Comparison of ENCODE assay signal across 10 cellular contexts in genomic region chr2:88212251-88212790, GRCh38. TPM values are rescaled to one million over a fixed set of nuclear protein-coding genes. Genes with fewer than 3 reads are reported as not detected.
DNase-seq lines count a peak whose midpoint lies in the region; ATAC-seq, FAIRE-seq and TF ChIP-seq lines count a peak whose summit lies in the region.
"Had no signal": no experiment of that assay in that cellular context is flagged by ENCODE, and none has a peak within 500 bp of the region (broad histone marks: within the 10 kb centered on the region; RNA-seq: fewer than 3 reads in every experiment).

No MANE protein-coding gene starts in this region.

- TF ChIP-seq POLR2A in stomach (IDR thresholded peaks at IDR 0.05), result no peak

- TF ChIP-seq EP300 in stomach (IDR thresholded peaks at IDR 0.05), result no peak

- no peak overlapping the region for H3K9ac ChIP-seq in PC-3 (ENCODE audit: low read length)

- no peaks in the 10 kb centered on the region for H3K36me3 ChIP-seq in cardiac muscle cell
- no peaks in the 10 kb centered on the region for H3K36me3 ChIP-seq in PC-3 (ENCODE audit: low read depth, low read length)
- H3K36me3 ChIP-seq in stomach, result no peaks in the 10 kb centered on the region
- H3K36me3 ChIP-seq: vagina had no signal

- no peaks in the 10 kb centered on the region for H3K9me2 ChIP-seq in PC-3 (replicated peaks; ENCODE audit: low read length)

- CTCF ChIA-PET in PC-3 (lab: Charles Lee), result no interaction called here

- H4K20me1 ChIP-seq in PC-3 (ENCODE audit: low read length), result no peaks in the 10 kb centered on the region

- ATAC-seq in Right ventricle myocardium superior (ENCODE audit: poor library complexity) (no peak), PC-3 (peak; percentile 63), HG03039 (IDR thresholded peaks at IDR 0.05; ENCODE audit: unreplicated experiment) (no peak)

- intact Hi-C loops in Right ventricle myocardium superior (cut with DNase I), result no loop called here
- intact Hi-C loops in PC-3 (cut with micrococcal nuclease), result no loop called here
- intact Hi-C loops in stomach (cut with DNase I; ENCODE audit: low total_unique reads), result no loop called here

- no peak overlapping the region for H2AFZ ChIP-seq in PC-3 (ENCODE audit: low read length)

- H3K27ac ChIP-seq in cardiac muscle cell (no peak overlapping the region), PC-3 (ENCODE audit: low read length) (no peak overlapping the region), stomach (no peak overlapping the region)
- H3K27ac ChIP-seq: vagina had no signal

- BruUV-seq in PC-3 (replicated peaks; lab: Mats Ljungman, UMichigan), result no TSS peak

- H3F3A ChIP-seq in PC-3 (ENCODE audit: low read length, unreplicated experiment), result no peaks in the 10 kb centered on the region

- no peaks in the 10 kb centered on the region for H3K79me2 ChIP-seq in PC-3 (ENCODE audit: low read length)

- TF ChIP-seq CTCF in cardiac muscle cell (IDR thresholded peaks at IDR 0.05; ENCODE audit: low read depth, low read length) (peak; percentile 55), PC-3 (conservative IDR thresholded peaks at IDR 0.05; ENCODE audit: low read depth, low read length) (peak; percentile 68), fibroblast of pulmonary artery (IDR thresholded peaks at IDR 0.05; ENCODE audit: low read length, missing control alignments) (peak; percentile 52), stomach (IDR thresholded peaks at IDR 0.05) (peak in 1 of 7 experiments; percentile 12)

- peak; percentile 13 to 47 for DNase-seq in cardiac muscle cell (ENCODE audit: low read depth in 1 of 2, low spot score in 1 of 2)
- DNase-seq in Right ventricle myocardium superior, result no peak
- DNase-seq in PC-3, result peak; percentile 33
- DNase-seq in fibroblast of pulmonary artery (ENCODE audit: low read depth), result peak; percentile 10
- peak; percentile 45 for DNase-seq in urothelium cell line (ENCODE audit: low spot score)
- DNase-seq in stomach, result no peak
- no peak for DNase-seq in activated naive CD4-positive, alpha-beta T cell treated with anti-CD3 and anti-CD28 coated beads, Interleukin-2, amount 50 U/mL, for 16 hours
- DNase-seq: NCI-H2107 had no signal

- POLR2A ChIA-PET in PC-3 (lab: Charles Lee; ENCODE audit: unreplicated experiment), result no interaction called here

- no peaks in the 10 kb centered on the region for H3K4me1 ChIP-seq in cardiac muscle cell (ENCODE audit: low read depth)
- no peaks in the 10 kb centered on the region for H3K4me1 ChIP-seq in PC-3 (ENCODE audit: insufficient read depth, low read length)
- no peaks in the 10 kb centered on the region for H3K4me1 ChIP-seq in stomach
- H3K4me1 ChIP-seq: vagina had no signal

- no peaks in the 10 kb centered on the region for H3K9me3 ChIP-seq in cardiac muscle cell (ENCODE audit: low read depth)
- no peaks in the 10 kb centered on the region for H3K9me3 ChIP-seq in PC-3 (ENCODE audit: low read length)
- H3K9me3 ChIP-seq in stomach, result no peaks in the 10 kb centered on the region
- H3K9me3 ChIP-seq: vagina had no signal

- 45 to 48% (median 47%) methylated on average over 8 to 9 of the region's 9 CpGs for WGBS in stomach, 5 donors

- no peak for FAIRE-seq in urothelium cell line (lab: Jason Lieb, UNC)

- no peak overlapping the region for H3K4me2 ChIP-seq in PC-3 (ENCODE audit: low read length)

- H3K4me3 ChIP-seq in cardiac muscle cell, result no peak overlapping the region
- H3K4me3 ChIP-seq in PC-3 (ENCODE audit: low read length), result no peak overlapping the region
- H3K4me3 ChIP-seq in fibroblast of pulmonary artery (replicated peaks; ENCODE audit: low read depth, low read length), result no peak overlapping the region
- H3K4me3 ChIP-seq in stomach, result no peak overlapping the region
- H3K4me3 ChIP-seq: vagina had no signal

- no peaks in the 10 kb centered on the region for H3K27me3 ChIP-seq in cardiac muscle cell
- H3K27me3 ChIP-seq in PC-3 (ENCODE audit: low read length), result peaks cover 79% of the 10 kb centered on the region
- H3K27me3 ChIP-seq in stomach, result peaks cover 0 to 12% (median 0%) of the 10 kb centered on the region in 3 donors
- H3K27me3 ChIP-seq: vagina had no signal

RNA-seq across cellular contexts. Expression of gene THNSL2, which starts 42.2 kb away (rescaled TPM):
- total RNA-seq in cardiac muscle cell (9.8 and 10.7 TPM in 2 replicates), Right ventricle myocardium superior (27.4 TPM), PC-3 (2014; rRNA removed) (0.75 and 2.0 TPM in 2 replicates), stomach (10 to 100 TPM in 2 of 5 donors, 1 to 10 TPM in 3; 1.3 to 24.6 (median 7.0) TPM)
- polyA plus RNA-seq in cardiac muscle cell (12.1 and 15.8 TPM in 2 replicates), stomach (10 to 100 TPM; 13.9 to 23.7 (median 23.3) TPM)

Comparison
In these comparisons a context has a peak if more than half of its experiments do, and no peak if none do; other contexts are left out.
1. DNase-seq: peak in cardiac muscle cell (2 of 2), PC-3 (single experiment), fibroblast of pulmonary artery (single experiment) and urothelium cell line (single experiment); none in Right ventricle myocardium superior (single experiment), stomach (single experiment) and activated naive CD4-positive, alpha-beta T cell treated with anti-CD3 and anti-CD28 coated beads, Interleukin-2, amount 50 U/mL, for 16 hours (single experiment).